In genomic region chr19:1832046-1832663, GRCh38 we compare ENCODE assay signal across 25 cellular contexts.
"Had no signal": no experiment of that assay in that cellular context is flagged by ENCODE, and none has a peak within 500 bp of the region (broad histone marks: within the 10 kb centered on the region; RNA-seq: fewer than 3 reads in every experiment).

No MANE protein-coding gene starts in this region.

- H3K4me3 ChIP-seq: breast epithelium, esophagus muscularis mucosa, left ventricle myocardium inferior, mucosa of descending colon, ovary, skin epidermis, thoracic aorta, upper lobe of right lung had no signal

- ATAC-seq: foreskin keratinocyte; mucosa of descending colon; sciatic nerve; stimulated activated effector memory CD8-positive, alpha-beta T cell treated with anti-CD3 and anti-CD28 coated beads, Interleukin-12 subunit alpha, Interleukin-12 subunit beta, amount 100 ng/mL, for 72 hours; T-helper 17 cell; upper lobe of right lung had no signal

- H3K36me3 ChIP-seq: breast epithelium, ovary had no signal

- DNase-seq: activated CD4-positive, alpha-beta memory T cell treated with anti-CD3 and anti-CD28 coated beads for 36 hours; activated CD4-positive, alpha-beta T cell treated with anti-CD3 and anti-CD28 coated beads, Interleukin-2, amount 10 ng/mL, durations not matched to agents 24 days and 14 days; activated CD4-positive, CD25-positive, alpha-beta regulatory T cell treated with anti-CD3 and anti-CD28 coated beads, Interleukin-2, amount 50 U/mL, for 72 hours; activated CD8-positive, alpha-beta memory T cell treated with anti-CD3 and anti-CD28 coated beads, Interleukin-2, amount 50 U/mL, for 48 hours; activated gamma-delta T cell; activated naive CD4-positive, alpha-beta T cell treated with anti-CD3 and anti-CD28 coated beads, Interleukin-2, amount 10 ng/mL, durations not matched to agents 7 days and 5 days; activated naive CD8-positive, alpha-beta T cell treated with anti-CD3 and anti-CD28 coated beads, Interleukin-2, amount 10 ng/mL, durations not matched to agents 7 days and 5 days; activated T-cell treated with anti-CD3 and anti-CD28 coated beads, Interleukin-2, amount 50 U/mL, for 24 hours; amygdala; central memory CD4-positive, alpha-beta T cell; foreskin keratinocyte; islet precursor cell; left ventricle myocardium inferior; mucosa of descending colon; ovary; stimulated activated CD4-positive, alpha-beta T cell treated with anti-CD3 and anti-CD28 coated beads, Interleukin-4, amount 100 ng/mL, for 24 hours; T-helper 17 cell; T1000; upper lobe of right lung had no signal

- H3K9me3 ChIP-seq: breast epithelium, esophagus muscularis mucosa, left ventricle myocardium inferior, mucosa of descending colon, ovary, thoracic aorta, upper lobe of right lung had no signal

- H3K4me1 ChIP-seq: foreskin keratinocyte had no signal

- H3K27ac ChIP-seq: esophagus muscularis mucosa, foreskin keratinocyte, left ventricle myocardium inferior, skin epidermis, thoracic aorta, upper lobe of right lung had no signal

- H3K27me3 ChIP-seq: breast epithelium, esophagus muscularis mucosa, foreskin keratinocyte, ovary, upper lobe of right lung had no signal
